Comparison of ENCODE assay signal across 7 cellular contexts in genomic region chr22:39543095-39543494, GRCh38. TPM values are rescaled to one million over a fixed set of nuclear protein-coding genes. Genes with fewer than 3 reads are reported as not detected.
DNase-seq lines count a peak whose midpoint lies in the region; ATAC-seq and TF ChIP-seq lines count a peak whose summit lies in the region.

No MANE protein-coding gene starts in this region.

- no peaks in the 10 kb centered on the region for H3K9me2 ChIP-seq in DOHH2 (replicated peaks; ENCODE audit: control insufficient read depth, low read length)

- no peaks in the 10 kb centered on the region for H4K20me1 ChIP-seq in DOHH2 (ENCODE audit: control insufficient read depth, insufficient read depth, low read depth, low read length)

- peak; percentile 28 for ATAC-seq in left lobe of liver
- ATAC-seq in HG03442 (IDR thresholded peaks at IDR 0.05; ENCODE audit: unreplicated experiment), result no peak

- H3K79me2 ChIP-seq in DOHH2 (ENCODE audit: control insufficient read depth, low read length), result no peaks in the 10 kb centered on the region

- no peaks in the 10 kb centered on the region for H3K36me3 ChIP-seq in DOHH2 (ENCODE audit: control insufficient read depth, low read length)

- H3K27me3 ChIP-seq in DOHH2 (ENCODE audit: control insufficient read depth, low read length) (peaks cover 5% of the 10 kb centered on the region; the same call in 1 of the 2 replicates), HL-60 (ENCODE audit: insufficient read depth, poor library complexity, severe bottlenecking) (peaks cover 9% of the 10 kb centered on the region)

- peak; percentile 72 for TF ChIP-seq CTCF in DOHH2 (IDR thresholded peaks at IDR 0.05; ENCODE audit: low read depth, low read length, poor library complexity, severe bottlenecking)
- TF ChIP-seq CTCF in HL-60 (IDR thresholded peaks at IDR 0.05; ENCODE audit: insufficient read depth, low read length), result peak; percentile 23
- TF ChIP-seq CTCF in VCaP (conservative IDR thresholded peaks at IDR 0.05), result peak; percentile 60

- H3K4me2 ChIP-seq in DOHH2 (ENCODE audit: low read length), result no peak overlapping the region

- no peaks in the 10 kb centered on the region for H3K9me3 ChIP-seq in DOHH2 (ENCODE audit: control insufficient read depth, insufficient read depth, low read length)

- H3K27ac ChIP-seq in DOHH2 (ENCODE audit: low read depth, low read length) (no peak overlapping the region), HL-60 (replicated peaks) (no peak overlapping the region), VCaP (no peak overlapping the region)

- DNase-seq in HL-60 (ENCODE audit: low read depth in 1 of 2, low spot score in 1 of 2) (peak in 1 of 2 experiments; percentile 41), left lobe of liver (ENCODE audit: low spot score) (no peak), KG1 (lab: John Stamatoyannopoulos, UW) (no peak), C1 segment of cervical spinal cord (lab: John Stamatoyannopoulos, UW) (no peak)

- H3K4me1 ChIP-seq in DOHH2 (ENCODE audit: control insufficient read depth, low read length), result peaks cover 4% of the 10 kb centered on the region; the same call in 1 of the 2 replicates

- no peaks in the 10 kb centered on the region for H3F3A ChIP-seq in DOHH2 (ENCODE audit: control insufficient read depth, insufficient read depth)

- H3K4me3 ChIP-seq in DOHH2 (ENCODE audit: low read length) (no peak overlapping the region), HL-60 (replicated peaks; ENCODE audit: insufficient read depth, low read length) (no peak overlapping the region)

RNA-seq across cellular contexts. Expression of gene RPS19BP1, which starts 10.5 kb away (rescaled TPM):
- total RNA-seq in left lobe of liver, result 50.1 TPM

RNA-seq across cellular contexts. Expression of gene ATF4, which starts 22.7 kb away (rescaled TPM):
- 134 TPM for total RNA-seq in left lobe of liver

RNA-seq across cellular contexts. Expression of gene CACNA1I, which starts 27.5 kb away (rescaled TPM):
- total RNA-seq in left lobe of liver, result 0.05 TPM

RNA-seq across cellular contexts. Expression of gene MIEF1, which starts 41.0 kb away (rescaled TPM):
- 26.1 TPM for total RNA-seq in left lobe of liver
